Comparison of ENCODE assay signal across 29 cellular contexts in the genomic region with DNA sequence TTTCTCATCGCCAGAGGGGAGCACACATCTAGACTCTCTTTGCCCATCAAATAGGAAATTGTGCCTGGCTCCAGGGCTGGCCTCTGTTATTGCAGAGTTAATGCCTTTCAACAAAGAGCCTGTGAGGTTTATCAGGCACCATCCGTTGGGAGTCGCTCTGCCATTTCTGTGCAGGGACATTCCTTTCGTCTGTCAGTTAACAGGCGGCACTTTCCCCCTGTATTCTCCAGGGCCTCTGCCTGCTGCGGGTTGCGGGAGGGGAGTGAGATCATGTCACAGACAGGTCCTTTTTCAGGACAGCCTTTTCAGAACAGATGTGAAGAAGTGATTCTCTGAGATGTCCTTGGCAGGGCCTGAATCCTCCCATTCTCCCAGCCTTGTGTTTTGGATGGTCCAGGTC. TPM values are rescaled to one million over a fixed set of nuclear protein-coding genes. Genes with fewer than 3 reads are reported as not detected.
A peak's percentile ranks its signal among the peaks of the same experiment; 100 is the strongest.
DNase-seq lines count a peak whose midpoint lies in the region; ATAC-seq and TF ChIP-seq lines count a peak whose summit lies in the region.
"Had no signal": no experiment of that assay in that cellular context is flagged by ENCODE, and none has a peak within 500 bp of the region (broad histone marks: within the 10 kb centered on the region; RNA-seq: fewer than 3 reads in every experiment).

No MANE protein-coding gene starts in this region.

- DNase-seq in ELF-1 (ENCODE audit: low read depth, low spot score) = peak; percentile 79
- DNase-seq in left cardiac atrium = peak; percentile 35
- no peak for DNase-seq in dermis blood vessel endothelial cell
- DNase-seq in left lobe of liver (ENCODE audit: low spot score) = no peak
- DNase-seq in COR-L47 (lab: John Stamatoyannopoulos, UW) = no peak
- DNase-seq: activated CD4-positive, alpha-beta T cell treated with anti-CD3 and anti-CD28 coated beads, Interleukin-2, amount 10 ng/mL, durations not matched to agents 24 days and 14 days; activated CD8-positive, alpha-beta memory T cell treated with anti-CD3 and anti-CD28 coated beads, Interleukin-2, amount 10 ng/mL, durations not matched to agents 7 days and 5 days; activated naive CD4-positive, alpha-beta T cell; activated T-cell treated with anti-CD3 and anti-CD28 coated beads, Interleukin-2, amount 50 U/mL, for 48 hours; cerebellar nuclear complex; DMS79; dorsolateral prefrontal cortex; GF-D8; midbrain; naive thymus-derived CD4-positive, alpha-beta T cell; NCI-H1417; NCI-H2081; NCI-H345; NCI-H748 treated with DMSO at 0.1 percent for 48 hours; stimulated activated CD4-positive, alpha-beta T cell treated with anti-CD3 and anti-CD28 coated beads, Interleukin-4, amount 100 ng/mL, for 4 hours had no signal

- intact Hi-C loops in left cardiac atrium (cut with DNase I) = no loop called here

- TF ChIP-seq CTCF in VCaP (conservative IDR thresholded peaks at IDR 0.05) = no peak
- TF ChIP-seq CTCF in nephron (IDR thresholded peaks at IDR 0.05; ENCODE audit: unreplicated experiment in 3 of 3) = no peak

- H3K9me3 Mint-ChIP-seq in nephron = no peaks in the 10 kb centered on the region
- H3K9me3 Mint-ChIP-seq: activated CD4-positive, alpha-beta T cell treated with anti-CD3 and anti-CD28 coated beads, Interleukin-2, amount 10 ng/mL, durations not matched to agents 24 days and 14 days; naive thymus-derived CD4-positive, alpha-beta T cell; stimulated activated memory B cell treated with anti-CD40 and anti-IgM and Interleukin-4, amounts not matched to agents 10 μg/mL and 1 μg/mL and 100 μg/mL, for 72 hours had no signal

- peaks cover 4% of the 10 kb centered on the region for H3K27me3 Mint-ChIP-seq in nephron (ENCODE audit: low read depth)

- H3K27ac Mint-ChIP-seq in nephron = peak overlapping the region in 2 of 3 experiments; percentile 39 to 69
- H3K27ac Mint-ChIP-seq: activated CD4-positive, alpha-beta T cell treated with anti-CD3 and anti-CD28 coated beads, Interleukin-2, amount 10 ng/mL, durations not matched to agents 24 days and 14 days; activated CD8-positive, alpha-beta memory T cell treated with anti-CD3 and anti-CD28 coated beads, Interleukin-2, amount 10 ng/mL, durations not matched to agents 7 days and 5 days; naive thymus-derived CD4-positive, alpha-beta T cell; stimulated activated memory B cell treated with anti-CD40 and anti-IgM and Interleukin-4, amounts not matched to agents 10 μg/mL and 1 μg/mL and 100 μg/mL, for 72 hours had no signal

- H3K4me3 Mint-ChIP-seq in nephron = peak overlapping the region in 1 of 3 experiments; percentile 6
- H3K4me3 Mint-ChIP-seq: activated CD4-positive, alpha-beta T cell treated with anti-CD3 and anti-CD28 coated beads, Interleukin-2, amount 10 ng/mL, durations not matched to agents 24 days and 14 days; activated CD8-positive, alpha-beta memory T cell treated with anti-CD3 and anti-CD28 coated beads, Interleukin-2, amount 10 ng/mL, durations not matched to agents 7 days and 5 days; naive thymus-derived CD4-positive, alpha-beta T cell; stimulated activated memory B cell treated with anti-CD40 and anti-IgM and Interleukin-4, amounts not matched to agents 10 μg/mL and 1 μg/mL and 100 μg/mL, for 72 hours had no signal

- H3K4me1 Mint-ChIP-seq in nephron = peaks cover 52% of the 10 kb centered on the region
- H3K4me1 Mint-ChIP-seq: activated CD4-positive, alpha-beta T cell treated with anti-CD3 and anti-CD28 coated beads, Interleukin-2, amount 10 ng/mL, durations not matched to agents 24 days and 14 days; activated CD8-positive, alpha-beta memory T cell treated with anti-CD3 and anti-CD28 coated beads, Interleukin-2, amount 10 ng/mL, durations not matched to agents 7 days and 5 days; stimulated activated memory B cell treated with anti-CD40 and anti-IgM and Interleukin-4, amounts not matched to agents 10 μg/mL and 1 μg/mL and 100 μg/mL, for 72 hours had no signal

- peak; percentile 57 to 85 for ATAC-seq in left cardiac atrium
- no peak for ATAC-seq in left lobe of liver
- ATAC-seq in HG02610 (IDR thresholded peaks at IDR 0.05; ENCODE audit: unreplicated experiment) = no peak
- ATAC-seq: activated CD8-positive, alpha-beta memory T cell treated with anti-CD3 and anti-CD28 coated beads, Interleukin-2, amount 10 ng/mL, durations not matched to agents 7 days and 5 days; sciatic nerve; stimulated activated memory B cell treated with anti-CD40 and anti-IgM and Interleukin-4, amounts not matched to agents 10 μg/mL and 1 μg/mL and 100 μg/mL, for 72 hours had no signal

- peak overlapping the region; percentile 52 for H3K27ac ChIP-seq in VCaP
- H3K27ac ChIP-seq: parathyroid adenoma, RWPE1 had no signal

- H3K36me3 Mint-ChIP-seq in nephron (ENCODE audit: low read depth) = peaks cover 16% of the 10 kb centered on the region
- H3K36me3 Mint-ChIP-seq: activated CD8-positive, alpha-beta memory T cell treated with anti-CD3 and anti-CD28 coated beads, Interleukin-2, amount 10 ng/mL, durations not matched to agents 7 days and 5 days; naive thymus-derived CD4-positive, alpha-beta T cell; stimulated activated memory B cell treated with anti-CD40 and anti-IgM and Interleukin-4, amounts not matched to agents 10 μg/mL and 1 μg/mL and 100 μg/mL, for 72 hours had no signal

RNA-seq across cellular contexts. Expression of gene SERP2, which starts 14.8 kb away (rescaled TPM):
- total RNA-seq in left cardiac atrium = 10 to 100 TPM; 12.9 to 14.6 TPM
- 1.4 and 1.5 TPM in 2 replicates for total RNA-seq in dermis blood vessel endothelial cell
- 1.5 TPM for total RNA-seq in left lobe of liver
- total RNA-seq: activated CD4-positive, alpha-beta T cell treated with anti-CD3 and anti-CD28 coated beads, Interleukin-2, amount 10 ng/mL, durations not matched to agents 24 days and 14 days; activated CD8-positive, alpha-beta memory T cell treated with anti-CD3 and anti-CD28 coated beads, Interleukin-2, amount 10 ng/mL, durations not matched to agents 7 days and 5 days; HT1080; T-helper 2 cell treated with Interferon-gamma antibody and Interleukin-4, amounts not matched to agents 100 ng/mL and 5 ng/mL, for 36 hours had no signal

Comparison
In these comparisons a context has a peak if more than half of its experiments do, and no peak if none do; other contexts are left out.
1. DNase-seq: peak in ELF-1 (single experiment) and left cardiac atrium (single experiment); none in dermis blood vessel endothelial cell (single experiment), left lobe of liver (single experiment) and COR-L47 (single experiment).
2. ATAC-seq: peak in left cardiac atrium (2 of 2); none in left lobe of liver (single experiment) and HG02610 (single experiment).